Comparison of ENCODE assay signal across 9 cellular contexts in genomic region chr4:156475322-156475721, GRCh38.
A peak's percentile ranks its signal among the peaks of the same experiment; 100 is the strongest.
DNase-seq lines count a peak whose midpoint lies in the region; ATAC-seq and TF ChIP-seq lines count a peak whose summit lies in the region.
"Had no signal": no experiment of that assay in that cellular context is flagged by ENCODE, and none has a peak within 500 bp of the region (broad histone marks: within the 10 kb centered on the region; RNA-seq: fewer than 3 reads in every experiment).

No MANE protein-coding gene starts in this region.

- H3K4me1 Mint-ChIP-seq in neural crest cell, result peaks cover 8% of the 10 kb centered on the region
- H3K4me1 Mint-ChIP-seq in stimulated activated naive CD8-positive, alpha-beta T cell treated with anti-CD3 and anti-CD28 coated beads, Interleukin-15, amount 100 ng/mL, for 72 hours, result no peaks in the 10 kb centered on the region
- H3K4me1 Mint-ChIP-seq: activated B cell treated with CpG ODN at 0.5 μM for 24 hours had no signal

- no peak overlapping the region for H3K27ac Mint-ChIP-seq in neural crest cell (ENCODE audit: unreplicated experiment)
- no peak overlapping the region for H3K27ac Mint-ChIP-seq in stimulated activated naive CD8-positive, alpha-beta T cell treated with anti-CD3 and anti-CD28 coated beads, Interleukin-15, amount 100 ng/mL, for 72 hours
- H3K27ac Mint-ChIP-seq: activated B cell treated with CpG ODN at 0.5 μM for 24 hours had no signal

- H3K9me3 Mint-ChIP-seq in neural crest cell, result peaks cover 8% of the 10 kb centered on the region
- no peaks in the 10 kb centered on the region for H3K9me3 Mint-ChIP-seq in stimulated activated naive CD8-positive, alpha-beta T cell treated with anti-CD3 and anti-CD28 coated beads, Interleukin-15, amount 100 ng/mL, for 72 hours
- H3K9me3 Mint-ChIP-seq: activated B cell treated with CpG ODN at 0.5 μM for 24 hours had no signal

- peak; percentile 72 for TF ChIP-seq CTCF in neural crest cell (conservative IDR thresholded peaks at IDR 0.05)

- DNase-seq in NCI-H510A treated with DMSO at 0.1 percent for 48 hours (lab: John Stamatoyannopoulos, UW) (peak; percentile 17), NCI-H510A (lab: John Stamatoyannopoulos, UW) (no peak), NCI-H526 treated with DMSO at 0.1 percent for 48 hours (lab: John Stamatoyannopoulos, UW) (peak; percentile 22), epidermal melanocyte (ENCODE audit: insufficient read length, low spot score) (peak; percentile 41), neural crest cell (ENCODE audit: low read depth, low spot score) (no peak), amniotic stem cell (lab: John Stamatoyannopoulos, UW) (no peak)
- no peak for DNase-seq in stimulated activated naive CD8-positive, alpha-beta T cell treated with anti-CD3 and anti-CD28 coated beads, Interleukin-15, amount 100 ng/mL, for 72 hours
- DNase-seq: activated B cell treated with CpG ODN at 0.5 μM for 24 hours had no signal

- no peak overlapping the region for H3K4me3 Mint-ChIP-seq in neural crest cell
- no peak overlapping the region for H3K4me3 Mint-ChIP-seq in stimulated activated naive CD8-positive, alpha-beta T cell treated with anti-CD3 and anti-CD28 coated beads, Interleukin-15, amount 100 ng/mL, for 72 hours
- H3K4me3 Mint-ChIP-seq: activated B cell treated with CpG ODN at 0.5 μM for 24 hours had no signal

- no peaks in the 10 kb centered on the region for H3K27me3 Mint-ChIP-seq in neural crest cell (ENCODE audit: low read depth)
- H3K27me3 Mint-ChIP-seq in stimulated activated naive CD8-positive, alpha-beta T cell treated with anti-CD3 and anti-CD28 coated beads, Interleukin-15, amount 100 ng/mL, for 72 hours, result no peaks in the 10 kb centered on the region
- H3K27me3 Mint-ChIP-seq: activated B cell treated with CpG ODN at 0.5 μM for 24 hours had no signal

- no peaks in the 10 kb centered on the region for H3K36me3 Mint-ChIP-seq in neural crest cell (ENCODE audit: low read depth)

- no peak for ATAC-seq in HG03469 (IDR thresholded peaks at IDR 0.05; ENCODE audit: unreplicated experiment)
- no peak for ATAC-seq in stimulated activated naive CD8-positive, alpha-beta T cell treated with anti-CD3 and anti-CD28 coated beads, Interleukin-15, amount 100 ng/mL, for 72 hours

Comparison
In these comparisons a context has a peak if more than half of its experiments do, and no peak if none do; other contexts are left out.
1. DNase-seq: peak in NCI-H510A treated with DMSO at 0.1 percent for 48 hours (single experiment), NCI-H526 treated with DMSO at 0.1 percent for 48 hours (single experiment) and epidermal melanocyte (single experiment); none in NCI-H510A (single experiment), neural crest cell (single experiment), amniotic stem cell (single experiment) and stimulated activated naive CD8-positive, alpha-beta T cell treated with anti-CD3 and anti-CD28 coated beads, Interleukin-15, amount 100 ng/mL, for 72 hours (0 of 2).